In the genomic region with DNA sequence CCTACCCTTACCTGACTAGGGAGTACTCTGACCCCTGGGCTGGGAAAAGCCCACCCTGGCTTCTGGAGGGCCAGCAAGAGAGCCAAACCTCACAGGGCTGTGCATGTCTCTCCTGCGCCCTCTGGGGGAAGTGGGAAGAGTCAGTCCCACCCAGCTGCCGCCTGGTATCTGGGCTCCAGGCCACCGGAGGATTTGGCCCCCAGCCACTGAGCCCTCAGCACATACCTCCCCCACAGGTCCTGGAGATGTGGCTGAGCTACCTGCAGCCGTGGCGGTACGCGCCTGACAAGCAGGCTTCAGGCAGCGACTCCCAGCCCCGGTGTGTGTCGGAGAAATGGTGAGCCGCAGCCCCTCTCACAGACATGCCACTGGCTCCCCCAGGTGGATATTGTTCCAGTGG, we compare ENCODE assay signal across 13 cellular contexts. TPM values are rescaled to one million over a fixed set of nuclear protein-coding genes. Genes with fewer than 3 reads are reported as not detected.
DNase-seq lines count a peak whose midpoint lies in the region; ATAC-seq, FAIRE-seq and TF ChIP-seq lines count a peak whose summit lies in the region.
"Not testable (repeated sequence)": the region's sequence is repeated elsewhere in the genome, so short reads cannot be mapped to it uniquely, and the experiment has no call there.
"Had no signal": no experiment of that assay in that cellular context is flagged by ENCODE, and none has a peak within 500 bp of the region (broad histone marks: within the 10 kb centered on the region; RNA-seq: fewer than 3 reads in every experiment).

No MANE protein-coding gene starts in this region.

- not testable (repeated sequence) for H3K36me3 Mint-ChIP-seq in T-helper 17 cell (ENCODE audit: low read depth)

- not testable (repeated sequence) for H3K56ac ChIP-seq in mesendoderm (ENCODE audit: low read length)

- H3K18ac ChIP-seq in mesendoderm (ENCODE audit: low read length), result not testable (repeated sequence)

- H3K4me2 ChIP-seq in mesendoderm (ENCODE audit: low read length), result not testable (repeated sequence)

- not testable (repeated sequence) for DNase-seq in D721Med (ENCODE audit: insufficient read length, low spot score); T-helper 17 cell
- DNase-seq in HCEC 1CT (peak; percentile 11), NCI-H1694 treated with DMSO at 0.1 percent for 48 hours (lab: John Stamatoyannopoulos, UW) (peak; percentile 56), choroid plexus epithelial cell (ENCODE audit: low read depth) (peak; percentile 40), heart left ventricle (peak; percentile 43 to 80 (median 72)), mesendoderm (peak; percentile 51), testis (peak; percentile 78)

- ATAC-seq in T-helper 17 cell (peak; percentile 9), heart left ventricle (peak; percentile 54 to 78 (median 66))

- H3K27me3 Mint-ChIP-seq in T-helper 17 cell, result not testable (repeated sequence)

- not testable (repeated sequence) for H3K4me3 Mint-ChIP-seq in T-helper 17 cell

- not testable (repeated sequence) for H3K27ac Mint-ChIP-seq in T-helper 17 cell

- FAIRE-seq in D721Med (lab: Jason Lieb, UNC), result not testable (repeated sequence)

- not testable (repeated sequence) for H3K27me3 ChIP-seq in heart left ventricle; mesendoderm (ENCODE audit: insufficient read depth, low read length, poor library complexity); testis

- not testable (repeated sequence) for H3K79me1 ChIP-seq in mesendoderm (ENCODE audit: low read length)

- not testable (repeated sequence) for H2BK15ac ChIP-seq in mesendoderm (replicated peaks; ENCODE audit: low read depth)

- not testable (repeated sequence) for H3K27ac ChIP-seq in heart left ventricle; mesendoderm (ENCODE audit: low read depth, low read length); testis

- H3K4me1 ChIP-seq in heart left ventricle; mesendoderm (ENCODE audit: control insufficient read depth, low read depth, low read length); testis: not testable (repeated sequence)

- not testable (repeated sequence) for H3K9me3 ChIP-seq in T-helper 17 cell (ENCODE audit: control insufficient read depth, low read length, poor library complexity, severe bottlenecking); heart left ventricle; testis

- H2BK5ac ChIP-seq in mesendoderm (ENCODE audit: low read length), result not testable (repeated sequence)

- TF ChIP-seq POLR2A in heart left ventricle (IDR thresholded peaks at IDR 0.05); testis (IDR thresholded peaks at IDR 0.05): not testable (repeated sequence)

- not testable (repeated sequence) for H2BK120ac ChIP-seq in mesendoderm (ENCODE audit: low read depth, low read length)

- H4K8ac ChIP-seq in mesendoderm (ENCODE audit: low read depth, low read length), result not testable (repeated sequence)

- peaks cover 0 to 57% (median 30%) of the 10 kb centered on the region in 9 donors for H3K36me3 ChIP-seq in heart left ventricle
- H3K36me3 ChIP-seq in mesendoderm (ENCODE audit: control insufficient read depth, insufficient read depth, low read length); testis (ENCODE audit: low read depth, missing control alignments): not testable (repeated sequence)

- H3K4ac ChIP-seq in mesendoderm (ENCODE audit: low read depth, low read length), result not testable (repeated sequence)

- not testable (repeated sequence) for H2AK5ac ChIP-seq in mesendoderm (ENCODE audit: low read length)

- intact Hi-C loops in heart left ventricle (cut with DNase I), result loop anchor here in 6 of 10 donors (2.0 to 10.0 kb wide), 3 partner anchors 102 to 104 kb away; no protein-coding TSS in a partner anchor
- intact Hi-C loops in testis (cut with DNase I; ENCODE audit: low total_unique reads), result not testable (repeated sequence)

- not testable (repeated sequence) for H4K5ac ChIP-seq in mesendoderm (ENCODE audit: low read length)

- H3K79me2 ChIP-seq in mesendoderm (ENCODE audit: control insufficient read depth, insufficient read depth, low read length), result not testable (repeated sequence)

- H3K9ac ChIP-seq in mesendoderm (ENCODE audit: low read length), result not testable (repeated sequence)

- TF ChIP-seq CTCF in D721Med (IDR thresholded peaks at IDR 0.05; ENCODE audit: insufficient read depth, missing control alignments) (peak; percentile 36), choroid plexus epithelial cell (conservative IDR thresholded peaks at IDR 0.05; ENCODE audit: low read depth, low read length) (peak; percentile 53), heart left ventricle (IDR thresholded peaks at IDR 0.05) (peak; percentile 26 to 62 (median 40)), testis (IDR thresholded peaks at IDR 0.05) (peak in 2 of 3 experiments; percentile 29 to 39)

- H3K4me3 ChIP-seq in choroid plexus epithelial cell (ENCODE audit: low read depth, low read length); heart left ventricle; mesendoderm (ENCODE audit: low read length); testis: not testable (repeated sequence)

- H3K23ac ChIP-seq in mesendoderm (ENCODE audit: low read length), result not testable (repeated sequence)

- WGBS in heart left ventricle, 4 donors, result 54 to 60% (median 54%) methylated on average over 5 to 11 of the region's 11 CpGs; no CpG with 5 or more reads in 1 of the 4 donors
- WGBS in mesendoderm (ENCODE audit: extremely low coverage, insufficient coverage, low lambda C conversion rate), result no CpG with 5 or more reads among the region's 11 CpGs
- 67% methylated on average over 11 of the region's 11 CpGs for WGBS in testis, 2 donors

- not testable (repeated sequence) for H3K4me1 Mint-ChIP-seq in T-helper 17 cell

RNA-seq across cellular contexts. Expression of gene CCDC74A, which starts 11.1 kb away (rescaled TPM):
- 1 to 10 TPM; 1.4 to 2.3 TPM for total RNA-seq in T-helper 17 cell
- total RNA-seq in heart left ventricle, result 1 to 10 TPM in 6 of 9 donors, under 1 TPM in 3; 0.46 to 2.7 (median 1.6) TPM
- 1 to 10 TPM; 1.0 to 1.1 TPM for polyA plus RNA-seq in heart left ventricle
- 12.1 TPM for polyA plus RNA-seq in mesendoderm (2013, experiment 1 of 2)
- 11.4 TPM for polyA plus RNA-seq in mesendoderm (2013, experiment 2 of 2)
- 100 to 1,000 TPM; 165 to 176 TPM for total RNA-seq in testis
- 124 TPM for polyA plus RNA-seq in testis (ENCODE audit: insufficient read depth, low read depth, low replicate concordance)
- polyA plus RNA-seq: naive thymus-derived CD4-positive, alpha-beta T cell had no signal

RNA-seq across cellular contexts. Expression of gene MZT2A, which starts 24.4 kb away (rescaled TPM):
- total RNA-seq in T-helper 17 cell, result 10 to 100 TPM; 58.4 to 89.1 TPM
- 100 to 1,000 TPM; 112 to 438 (median 192) TPM for total RNA-seq in heart left ventricle
- polyA plus RNA-seq in heart left ventricle, result 100 to 1,000 TPM; 263 to 345 TPM
- 204 TPM for polyA plus RNA-seq in mesendoderm (2013, experiment 1 of 2)
- 192 TPM for polyA plus RNA-seq in mesendoderm (2013, experiment 2 of 2)
- 100 to 1,000 TPM in 1 of 2 donors, 10 to 100 TPM in 1; 67.3 to 113 TPM for total RNA-seq in testis
- 86.8 TPM for polyA plus RNA-seq in testis (ENCODE audit: insufficient read depth, low read depth, low replicate concordance)

RNA-seq across cellular contexts. Expression of gene TUBA3D, which starts 40.7 kb away (rescaled TPM):
- not detected for total RNA-seq in T-helper 17 cell
- 100 to 1,000 TPM in 4 of 9 donors, 10 to 100 TPM in 2, 1 to 10 TPM in 3; 5.5 to 835 (median 94.9) TPM for total RNA-seq in heart left ventricle
- polyA plus RNA-seq in heart left ventricle, result 100 to 1,000 TPM; 106 to 831 TPM
- polyA plus RNA-seq in mesendoderm (2013, experiment 1 of 2), result 0.17 TPM
- 0.32 TPM for polyA plus RNA-seq in mesendoderm (2013, experiment 2 of 2)
- 100 to 1,000 TPM; 238 to 270 TPM for total RNA-seq in testis
- polyA plus RNA-seq in testis (ENCODE audit: insufficient read depth, low read depth, low replicate concordance), result 516 TPM
- total RNA-seq: activated T-cell treated with anti-CD3 and anti-CD28 coated beads, Interleukin-2, amount 50 U/mL, for 72 hours; CD4-positive, alpha-beta memory T cell; fibroblast of villous mesenchyme; naive thymus-derived CD4-positive, alpha-beta T cell; urinary bladder had no signal
- polyA plus RNA-seq: CD4-positive, alpha-beta memory T cell; naive thymus-derived CD4-positive, alpha-beta T cell; urinary bladder had no signal

Comparison
In these comparisons a context has a peak if more than half of its experiments do, and no peak if none do; other contexts are left out.
1. RNA of gene CCDC74A, which starts 11.1 kb away (total RNA-seq): 165 to 176 TPM in testis; 1.4 to 2.3 TPM in T-helper 17 cell and 0.46 to 2.7 TPM in heart left ventricle; every median in the first group is over 10 times any median in the second.
2. RNA of gene TUBA3D, which starts 40.7 kb away (total RNA-seq): 238 to 270 TPM in testis and 5.5 to 835 TPM in heart left ventricle; not detected in T-helper 17 cell; every median in the first group is over 4 times any median in the second.
3. Peak in every context shown above with its lines, with median percentiles within 50 percentile points of each other: CTCF ChIP-seq.